In the genomic region with DNA sequence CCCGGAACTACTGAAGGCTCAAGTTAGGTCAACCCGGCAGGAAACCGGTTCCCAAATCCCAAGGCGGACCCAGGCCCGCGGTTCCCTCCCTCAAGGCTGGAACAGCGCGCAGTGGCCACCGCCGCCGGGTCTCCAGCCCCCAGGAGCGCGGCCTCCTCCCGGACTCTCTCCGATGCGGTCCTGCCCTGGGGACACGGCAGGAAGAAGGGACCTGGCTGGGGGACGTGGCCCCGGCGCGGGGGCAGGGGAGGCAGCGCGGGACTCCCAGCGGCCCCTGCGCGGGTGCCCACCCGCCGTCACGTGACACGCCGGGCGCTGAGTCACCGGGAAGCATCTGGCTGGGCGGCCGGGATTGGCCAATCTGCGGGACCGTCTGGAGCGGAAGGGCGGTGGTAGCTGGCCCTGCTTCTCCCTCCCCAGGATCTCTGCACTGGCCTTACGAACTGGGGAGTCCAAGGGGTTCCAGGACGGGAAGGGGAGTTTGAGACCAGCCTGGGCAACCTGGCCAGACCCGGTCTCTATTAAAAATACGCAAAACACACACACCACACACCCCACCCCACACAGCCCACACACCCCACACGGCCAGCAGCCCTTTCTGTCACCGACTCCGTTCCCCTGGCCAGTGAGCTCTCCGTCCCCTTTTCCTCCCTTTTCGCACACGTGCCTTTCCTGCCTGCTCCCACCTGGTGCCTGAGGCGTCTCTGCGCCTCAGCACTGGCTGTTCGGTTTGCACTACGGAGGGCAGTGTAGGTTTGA, we compare ENCODE assay signal across 8 cellular contexts. TPM values are rescaled to one million over a fixed set of nuclear protein-coding genes. Genes with fewer than 3 reads are reported as not detected.
DNase-seq lines count a peak whose midpoint lies in the region; ATAC-seq and TF ChIP-seq lines count a peak whose summit lies in the region.

No MANE protein-coding gene starts in this region.

- DNase-seq in COLO829 (ENCODE audit: low spot score) (peak; percentile 86), NT2/D1 (ENCODE audit: low read depth, low spot score) (peak; percentile 90), mesothelial cell of epicardium (ENCODE audit: low spot score in 2 of 2, unreplicated experiment in 2 of 2) (peak; percentile 80 to 89)
- DNase-seq in activated CD8-positive, alpha-beta memory T cell treated with anti-CD3 and anti-CD28 coated beads, Interleukin-2, amount 50 U/mL, for 1 hour (ENCODE audit: extremely low read depth) = peak; percentile 79
- peak; percentile 93 to 95 for DNase-seq in stimulated activated CD8-positive, alpha-beta memory T cell treated with anti-CD3 and anti-CD28 coated beads, Interleukin-15, amount 100 ng/mL, for 48 hours (ENCODE audit: low read depth in 2 of 2)

- H3K36me3 Mint-ChIP-seq in mesothelial cell of epicardium = no peaks in the 10 kb centered on the region

- no peaks in the 10 kb centered on the region for H3K9me3 Mint-ChIP-seq in mesothelial cell of epicardium

- H3K4me1 Mint-ChIP-seq in mesothelial cell of epicardium = peaks cover 28% of the 10 kb centered on the region

- H3K36me3 ChIP-seq in HUES48 (ENCODE audit: control insufficient read depth, insufficient read depth, low read length) (no peaks in the 10 kb centered on the region), NT2/D1 (ENCODE audit: insufficient read depth, insufficient read length, low read length) (peaks cover 3% of the 10 kb centered on the region), endocrine pancreas (ENCODE audit: control insufficient read depth, insufficient read depth, low read length) (no peaks in the 10 kb centered on the region)

- H3K9ac ChIP-seq in HUES48 (ENCODE audit: low read depth, low read length) (peak overlapping the region; percentile 87), NT2/D1 (ENCODE audit: insufficient read length, low read depth) (peak overlapping the region; percentile 99), endocrine pancreas (ENCODE audit: control insufficient read depth, insufficient read depth, low read length) (peak overlapping the region; percentile 97)

- peak; percentile 67 for ATAC-seq in GM21367 (IDR thresholded peaks at IDR 0.05; ENCODE audit: unreplicated experiment)

- H3K4me3 ChIP-seq in HUES48 (ENCODE audit: low read depth, low read length) = peak overlapping the region; percentile 74
- H3K4me3 ChIP-seq in NT2/D1 (ENCODE audit: insufficient read length, low read depth) = peak overlapping the region; percentile 99
- H3K4me3 ChIP-seq in endocrine pancreas (ENCODE audit: control insufficient read depth, insufficient read depth, low read length) = peak overlapping the region; percentile 65

- H3K4me1 ChIP-seq in HUES48 (ENCODE audit: control insufficient read depth, insufficient read depth, low read length) (peaks cover 31% of the 10 kb centered on the region), NT2/D1 (ENCODE audit: insufficient read depth, insufficient read length) (peaks cover 23% of the 10 kb centered on the region), endocrine pancreas (ENCODE audit: control insufficient read depth, insufficient read depth, low read length) (peaks cover 5% of the 10 kb centered on the region)

- peak overlapping the region; percentile 94 for H3K27ac ChIP-seq in HUES48 (ENCODE audit: low read depth, low read length)

- H3K27me3 ChIP-seq in HUES48 (ENCODE audit: control insufficient read depth, insufficient read depth, low read length) (no peaks in the 10 kb centered on the region), NT2/D1 (ENCODE audit: insufficient read depth, insufficient read length) (no peaks in the 10 kb centered on the region), endocrine pancreas (ENCODE audit: control insufficient read depth, insufficient read depth, low read length) (no peaks in the 10 kb centered on the region)

- peak overlapping the region; percentile 84 for H3K4me3 Mint-ChIP-seq in mesothelial cell of epicardium

- no peaks in the 10 kb centered on the region for H3K27me3 Mint-ChIP-seq in mesothelial cell of epicardium (ENCODE audit: low read depth)

- TF ChIP-seq CTCF in mesothelial cell of epicardium (IDR thresholded peaks at IDR 0.05; ENCODE audit: unreplicated experiment) = no peak

- peak overlapping the region; percentile 100 for H3K27ac Mint-ChIP-seq in mesothelial cell of epicardium

- H3K9me3 ChIP-seq in HUES48 (ENCODE audit: control insufficient read depth, insufficient read depth, low read length) (no peaks in the 10 kb centered on the region), NT2/D1 (ENCODE audit: insufficient read depth, low read length) (no peaks in the 10 kb centered on the region), endocrine pancreas (ENCODE audit: control insufficient read depth, low read length) (no peaks in the 10 kb centered on the region)

RNA-seq across cellular contexts. Expression of a gene that starts 21.4 kb away (rescaled TPM):
- total RNA-seq in mesothelial cell of epicardium = 15,343 to 16,172 TPM (median 16,018 TPM) in 3 replicates

RNA-seq across cellular contexts. Expression of a gene that starts 47.4 kb away (rescaled TPM):
- total RNA-seq in mesothelial cell of epicardium = 83.4 to 91.1 TPM (median 89.5 TPM) in 3 replicates

RNA-seq across cellular contexts. Expression of a gene that starts 54.9 kb away (rescaled TPM):
- 236 to 269 TPM (median 246 TPM) in 3 replicates for total RNA-seq in mesothelial cell of epicardium

Comparison
In these comparisons a context has a peak if more than half of its experiments do, and no peak if none do; other contexts are left out.
1. Peak in every context shown above with its lines: DNase-seq, ATAC-seq, H3K4me3 ChIP-seq and H3K27ac ChIP-seq.